ENCODE assay signal across 8 cellular contexts in the genomic region with DNA sequence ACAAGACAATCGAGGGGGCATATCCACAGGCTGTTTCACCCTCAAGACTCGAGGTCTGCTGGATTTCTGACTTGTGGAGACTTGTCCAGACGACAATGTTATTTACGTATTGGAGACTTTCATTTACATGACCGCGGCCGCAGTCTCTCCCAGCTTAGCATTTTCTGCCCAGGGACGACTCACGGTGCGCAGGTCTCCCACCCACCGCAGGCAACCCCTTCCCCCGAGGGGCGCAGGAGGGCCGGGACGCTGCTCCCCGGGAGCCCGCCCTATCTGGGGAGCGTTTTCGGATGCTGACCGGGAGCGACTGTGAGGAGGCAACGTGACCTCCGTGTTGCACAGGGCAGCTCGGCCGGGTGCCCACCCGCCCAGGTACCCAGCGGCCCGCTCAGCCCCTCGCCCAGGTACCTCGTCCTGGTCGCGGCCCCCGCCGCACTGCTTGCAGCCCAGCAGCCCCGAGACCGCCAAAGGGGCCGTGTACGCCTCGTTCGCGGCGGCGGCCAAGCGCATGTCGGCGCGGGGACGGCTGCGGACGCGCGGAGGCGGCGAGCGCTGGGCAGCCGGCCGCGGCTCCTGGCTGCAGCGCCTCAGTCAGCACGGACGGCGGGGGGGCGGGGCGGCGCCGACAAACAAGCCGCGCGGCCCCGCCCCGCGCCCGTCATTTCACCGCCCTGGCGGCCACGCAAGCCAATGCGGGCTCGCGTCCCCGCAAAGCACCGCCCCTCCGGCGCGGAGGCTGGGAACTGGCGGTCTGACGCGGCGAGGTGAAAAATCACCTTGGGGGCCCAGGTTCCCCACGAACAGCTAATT.
DNase-seq lines count a peak whose midpoint lies in the region; ATAC-seq, FAIRE-seq and TF ChIP-seq lines count a peak whose summit lies in the region.

No MANE protein-coding gene starts in this region.

- POLR2A ChIA-PET in naive thymus-derived CD8-positive, alpha-beta T cell (lab: Charles Lee): interaction anchor here (0.7 to 5.0 kb wide), 21 partner anchors 9 to 451 kb away, joined by 3 to 54 read pairs (median 3); partner anchors contain the start of genes CEP57L1 and SESN1

- H3K27me3 Mint-ChIP-seq in activated T-helper 17 cell treated with anti-CD3 and anti-CD28 coated beads, Interleukin-2, amount 50 U/mL, for 72 hours: no peaks in the 10 kb centered on the region
- no peaks in the 10 kb centered on the region for H3K27me3 Mint-ChIP-seq in naive thymus-derived CD8-positive, alpha-beta T cell
- no peaks in the 10 kb centered on the region for H3K27me3 Mint-ChIP-seq in stimulated activated memory B cell treated with anti-CD40 and anti-IgM and Interleukin-4, amounts not matched to agents 10 μg/mL and 1 μg/mL and 100 μg/mL, for 72 hours

- H3K4me3 Mint-ChIP-seq in activated T-helper 17 cell treated with anti-CD3 and anti-CD28 coated beads, Interleukin-2, amount 50 U/mL, for 72 hours: peak overlapping the region; percentile 90
- H3K4me3 Mint-ChIP-seq in naive thymus-derived CD8-positive, alpha-beta T cell: peak overlapping the region; percentile 92 to 99 (median 96)
- peak overlapping the region; percentile 90 for H3K4me3 Mint-ChIP-seq in stimulated activated memory B cell treated with anti-CD40 and anti-IgM and Interleukin-4, amounts not matched to agents 10 μg/mL and 1 μg/mL and 100 μg/mL, for 72 hours

- in situ Hi-C loops in KBM-7 (cut with MboI; ENCODE audit: low pct_unique_long_range_greater_than_20kb, low sequenced_read_pairs): no loop called here

- no peak for TF ChIP-seq CTCF in fibroblast of mammary gland (conservative IDR thresholded peaks at IDR 0.05; ENCODE audit: control insufficient read depth, insufficient read depth, low read depth, low read length)

- peaks cover 49% of the 10 kb centered on the region for H3K4me1 Mint-ChIP-seq in activated T-helper 17 cell treated with anti-CD3 and anti-CD28 coated beads, Interleukin-2, amount 50 U/mL, for 72 hours
- peaks cover 37 to 78% (median 60%) of the 10 kb centered on the region in 4 donors for H3K4me1 Mint-ChIP-seq in naive thymus-derived CD8-positive, alpha-beta T cell
- H3K4me1 Mint-ChIP-seq in stimulated activated memory B cell treated with anti-CD40 and anti-IgM and Interleukin-4, amounts not matched to agents 10 μg/mL and 1 μg/mL and 100 μg/mL, for 72 hours: peaks cover 44% of the 10 kb centered on the region

- ATAC-seq in GM21717 (IDR thresholded peaks at IDR 0.05; ENCODE audit: unreplicated experiment): peak; percentile 84
- peak; percentile 90 for ATAC-seq in activated T-helper 17 cell treated with anti-CD3 and anti-CD28 coated beads, Interleukin-2, amount 50 U/mL, for 72 hours (replicated peaks)
- ATAC-seq in naive thymus-derived CD8-positive, alpha-beta T cell: peak; percentile 91 to 92
- ATAC-seq in stimulated activated memory B cell treated with anti-CD40 and anti-IgM and Interleukin-4, amounts not matched to agents 10 μg/mL and 1 μg/mL and 100 μg/mL, for 72 hours: peak; percentile 98

- H3K9me3 Mint-ChIP-seq in activated T-helper 17 cell treated with anti-CD3 and anti-CD28 coated beads, Interleukin-2, amount 50 U/mL, for 72 hours: no peaks in the 10 kb centered on the region
- no peaks in the 10 kb centered on the region for H3K9me3 Mint-ChIP-seq in naive thymus-derived CD8-positive, alpha-beta T cell
- H3K9me3 Mint-ChIP-seq in stimulated activated memory B cell treated with anti-CD40 and anti-IgM and Interleukin-4, amounts not matched to agents 10 μg/mL and 1 μg/mL and 100 μg/mL, for 72 hours: no peaks in the 10 kb centered on the region

- peak overlapping the region; percentile 92 for H3K27ac Mint-ChIP-seq in activated T-helper 17 cell treated with anti-CD3 and anti-CD28 coated beads, Interleukin-2, amount 50 U/mL, for 72 hours
- peak overlapping the region; percentile 92 to 100 (median 100) for H3K27ac Mint-ChIP-seq in naive thymus-derived CD8-positive, alpha-beta T cell
- H3K27ac Mint-ChIP-seq in stimulated activated memory B cell treated with anti-CD40 and anti-IgM and Interleukin-4, amounts not matched to agents 10 μg/mL and 1 μg/mL and 100 μg/mL, for 72 hours: peak overlapping the region; percentile 85

- FAIRE-seq in RCC 7860 (lab: Jason Lieb, UNC): no peak

- peaks cover 16% of the 10 kb centered on the region for H3K36me3 Mint-ChIP-seq in activated T-helper 17 cell treated with anti-CD3 and anti-CD28 coated beads, Interleukin-2, amount 50 U/mL, for 72 hours (ENCODE audit: low read depth)
- no peaks in the 10 kb centered on the region for H3K36me3 Mint-ChIP-seq in naive thymus-derived CD8-positive, alpha-beta T cell
- no peaks in the 10 kb centered on the region for H3K36me3 Mint-ChIP-seq in stimulated activated memory B cell treated with anti-CD40 and anti-IgM and Interleukin-4, amounts not matched to agents 10 μg/mL and 1 μg/mL and 100 μg/mL, for 72 hours

- peak overlapping the region; percentile 65 for H3K4me3 ChIP-seq in fibroblast of mammary gland (ENCODE audit: control insufficient read depth, low read depth, low read length)

- DNase-seq in DMS 273 treated with DMSO at 0.1 percent for 48 hours (lab: John Stamatoyannopoulos, UW) (peak; percentile 80), KBM-7 (peak; percentile 89), RCC 7860 (ENCODE audit: low spot score) (peak; percentile 53), fibroblast of mammary gland (ENCODE audit: low read depth) (peak; percentile 78)
- peak; percentile 84 to 95 (median 92) for DNase-seq in naive thymus-derived CD8-positive, alpha-beta T cell

Comparison
In these comparisons a context has a peak if more than half of its experiments do, and no peak if none do; other contexts are left out.
1. Peak in every context shown above with its lines: DNase-seq, ATAC-seq and H3K4me3 ChIP-seq.